25 cellular contexts compared by ENCODE assay signal in genomic region chr16:23186171-23186570, GRCh38. TPM values are rescaled to one million over a fixed set of nuclear protein-coding genes. Genes with fewer than 3 reads are reported as not detected.
"Had no signal": no experiment of that assay in that cellular context is flagged by ENCODE, and none has a peak within 500 bp of the region (broad histone marks: within the 10 kb centered on the region; RNA-seq: fewer than 3 reads in every experiment).

No MANE protein-coding gene starts in this region.

- H3K4me3 Mint-ChIP-seq: activated CD4-positive, alpha-beta memory T cell treated with anti-CD3 and anti-CD28 coated beads, Interleukin-2, amount 10 ng/mL, durations not matched to agents 7 days and 5 days; activated CD4-positive, alpha-beta T cell treated with anti-CD3 and anti-CD28 coated beads, Interleukin-2, amount 10 ng/mL, durations not matched to agents 7 days and 5 days; activated naive CD4-positive, alpha-beta T cell treated with anti-CD3 and anti-CD28 coated beads, Interleukin-2, amount 10 ng/mL, durations not matched to agents 7 days and 5 days; activated naive CD8-positive, alpha-beta T cell treated with anti-CD3 and anti-CD28 coated beads for 36 hours; activated T-cell treated with anti-CD3 and anti-CD28 coated beads, Interleukin-2, amount 50 U/mL, for 72 hours had no signal

- H3K27me3 ChIP-seq: SJCRH30 had no signal

- H3K4me1 ChIP-seq: SJCRH30 had no signal

- H3K4me3 ChIP-seq: MG63, Peyer's patch, SJCRH30 had no signal

- H3K36me3 Mint-ChIP-seq: activated naive CD4-positive, alpha-beta T cell treated with anti-CD3 and anti-CD28 coated beads, Interleukin-2, amount 10 ng/mL, durations not matched to agents 7 days and 5 days; activated naive CD8-positive, alpha-beta T cell treated with anti-CD3 and anti-CD28 coated beads for 36 hours had no signal

- H3K27ac ChIP-seq: brain microvascular endothelial cell, Peyer's patch, RWPE1, SJCRH30, VCaP had no signal

- H3K36me3 ChIP-seq: brain microvascular endothelial cell, MG63, Peyer's patch, SJCRH30 had no signal

- H3K9me3 ChIP-seq: MG63, Peyer's patch, SJCRH30, SK-N-SH had no signal

- H3K27ac Mint-ChIP-seq: activated CD4-positive, alpha-beta memory T cell treated with anti-CD3 and anti-CD28 coated beads, Interleukin-2, amount 10 ng/mL, durations not matched to agents 7 days and 5 days; activated CD4-positive, alpha-beta T cell treated with anti-CD3 and anti-CD28 coated beads, Interleukin-2, amount 10 ng/mL, durations not matched to agents 7 days and 5 days; activated naive CD4-positive, alpha-beta T cell treated with anti-CD3 and anti-CD28 coated beads, Interleukin-2, amount 10 ng/mL, durations not matched to agents 7 days and 5 days; activated naive CD8-positive, alpha-beta T cell treated with anti-CD3 and anti-CD28 coated beads for 36 hours; activated T-cell treated with anti-CD3 and anti-CD28 coated beads, Interleukin-2, amount 50 U/mL, for 72 hours; activated T-helper 2 cell treated with anti-CD3 and anti-CD28 coated beads, Interferon-gamma antibody, Interleukin-2, Interleukin-4, amounts not matched to agents 10 μg/mL and 5 μg/mL and 100 μg/mL, durations not matched to agents 14 hours and 24 hours and 36 hours had no signal

- DNase-seq: activated CD4-positive, alpha-beta memory T cell treated with anti-CD3 and anti-CD28 coated beads, Interleukin-2, amount 10 ng/mL, durations not matched to agents 7 days and 5 days; activated CD4-positive, alpha-beta T cell treated with anti-CD3 and anti-CD28 coated beads, Interleukin-2, amount 10 ng/mL, durations not matched to agents 7 days and 5 days; activated CD4-positive, CD25-positive, alpha-beta regulatory T cell; activated CD8-positive, alpha-beta memory T cell treated with anti-CD3 and anti-CD28 coated beads, Interleukin-2, amount 50 U/mL, for 4 hours; activated gamma-delta T cell treated with Interleukin-2 at 50 U/mL for 16 hours; activated naive CD4-positive, alpha-beta T cell treated with anti-CD3 and anti-CD28 coated beads, Interleukin-2, amount 10 ng/mL, durations not matched to agents 7 days and 5 days; activated naive CD8-positive, alpha-beta T cell treated with anti-CD3 and anti-CD28 coated beads for 36 hours; activated T-cell treated with anti-CD3 and anti-CD28 coated beads, Interleukin-2, amount 50 U/mL, for 72 hours; brain microvascular endothelial cell; MG63; MV-4-11; NCI-H1092 treated with DMSO at 0.1 percent for 48 hours; NCI-H1436; NCI-H187; NCI-H510A treated with DMSO at 0.1 percent for 48 hours; NK-92 treated with Interleukin-12 subunit alpha and Interleukin-12 subunit beta, amount 100 ng/mL, for 24 hours; Peyer's patch; SJCRH30; T-helper 1 cell had no signal

- H3K9me3 Mint-ChIP-seq: activated CD4-positive, alpha-beta memory T cell treated with anti-CD3 and anti-CD28 coated beads, Interleukin-2, amount 10 ng/mL, durations not matched to agents 7 days and 5 days; activated CD4-positive, alpha-beta T cell treated with anti-CD3 and anti-CD28 coated beads, Interleukin-2, amount 10 ng/mL, durations not matched to agents 7 days and 5 days; activated naive CD4-positive, alpha-beta T cell treated with anti-CD3 and anti-CD28 coated beads, Interleukin-2, amount 10 ng/mL, durations not matched to agents 7 days and 5 days; activated naive CD8-positive, alpha-beta T cell treated with anti-CD3 and anti-CD28 coated beads for 36 hours; activated T-cell treated with anti-CD3 and anti-CD28 coated beads, Interleukin-2, amount 50 U/mL, for 72 hours; activated T-helper 2 cell treated with anti-CD3 and anti-CD28 coated beads, Interferon-gamma antibody, Interleukin-2, Interleukin-4, amounts not matched to agents 10 μg/mL and 5 μg/mL and 100 μg/mL, durations not matched to agents 14 hours and 24 hours and 36 hours had no signal

RNA-seq across cellular contexts. Expression of gene SCNN1G, which starts 3.6 kb away (rescaled TPM):
- total RNA-seq: activated CD4-positive, alpha-beta memory T cell treated with anti-CD3 and anti-CD28 coated beads, Interleukin-2, amount 10 ng/mL, durations not matched to agents 7 days and 5 days; activated CD4-positive, alpha-beta T cell treated with anti-CD3 and anti-CD28 coated beads, Interleukin-2, amount 10 ng/mL, durations not matched to agents 7 days and 5 days; activated naive CD8-positive, alpha-beta T cell treated with anti-CD3 and anti-CD28 coated beads for 36 hours; activated T-cell treated with anti-CD3 and anti-CD28 coated beads, Interleukin-2, amount 50 U/mL, for 72 hours; activated T-helper 2 cell treated with anti-CD3 and anti-CD28 coated beads, Interferon-gamma antibody, Interleukin-2, Interleukin-4, amounts not matched to agents 10 μg/mL and 5 μg/mL and 100 μg/mL, durations not matched to agents 14 hours and 24 hours and 36 hours; LHCN-M2; SJCRH30; T-helper 2 cell treated with Interferon-gamma antibody and Interleukin-4, amounts not matched to agents 100 ng/mL and 5 ng/mL, for 36 hours had no signal
- polyA plus RNA-seq: SK-N-SH had no signal
